23 cellular contexts compared by ENCODE assay signal in genomic region chr16:85164838-85165516, GRCh38. TPM values are rescaled to one million over a fixed set of nuclear protein-coding genes. Genes with fewer than 3 reads are reported as not detected.
DNase-seq lines count a peak whose midpoint lies in the region; ATAC-seq, FAIRE-seq and TF ChIP-seq lines count a peak whose summit lies in the region.
"Had no signal": no experiment of that assay in that cellular context is flagged by ENCODE, and none has a peak within 500 bp of the region (broad histone marks: within the 10 kb centered on the region; RNA-seq: fewer than 3 reads in every experiment).

No MANE protein-coding gene starts in this region.

- no peaks in the 10 kb centered on the region for H3K27me3 ChIP-seq in endothelial cell of umbilical vein (ENCODE audit: control insufficient read depth in 2 of 2, insufficient read depth in 2 of 2, low read length in 2 of 2)
- H3K27me3 ChIP-seq in liver (ENCODE audit: control insufficient read depth in 4 of 4, insufficient read depth in 4 of 4, low read length in 3 of 4): no peaks in the 10 kb centered on the region
- no peaks in the 10 kb centered on the region for H3K27me3 ChIP-seq in smooth muscle cell (ENCODE audit: low read depth)

- peaks cover 0 to 6% (median 0%) of the 10 kb centered on the region in 7 donors for H3K9me3 Mint-ChIP-seq in CD14-positive monocyte
- H3K9me3 Mint-ChIP-seq in activated CD8-positive, alpha-beta T cell treated with anti-CD3 and anti-CD28 coated beads, Interleukin-2, amount 10 ng/mL, durations not matched to agents 7 days and 5 days (ENCODE audit: insufficient read depth): no peaks in the 10 kb centered on the region
- H3K9me3 Mint-ChIP-seq: activated CD4-positive, alpha-beta T cell treated with anti-CD3 and anti-CD28 coated beads, Interleukin-2, amount 10 ng/mL, durations not matched to agents 7 days and 5 days; memory B cell; natural killer cell had no signal

- H3K9ac ChIP-seq in endothelial cell of umbilical vein (replicated peaks; ENCODE audit: extremely low read depth, insufficient read depth, low read length): no peak overlapping the region
- H3K9ac ChIP-seq in liver (ENCODE audit: low read depth in 1 of 2, low read length in 2 of 2): no peak overlapping the region
- H3K9ac ChIP-seq in smooth muscle cell (ENCODE audit: low read depth): no peak overlapping the region
- H3K9ac ChIP-seq: GM23248, KMS-11 had no signal

- peak; percentile 3 for DNase-seq in OCI-M1 (lab: John Stamatoyannopoulos, UW)
- no peak for DNase-seq in endothelial cell of umbilical vein (ENCODE audit: low read depth, low spot score)
- DNase-seq in smooth muscle cell (lab: John Stamatoyannopoulos, UW; ENCODE audit: unreplicated experiment): no peak
- DNase-seq in CD14-positive monocyte (ENCODE audit: low spot score): no peak
- no peak for DNase-seq in activated CD8-positive, alpha-beta T cell treated with anti-CD3 and anti-CD28 coated beads, Interleukin-2, amount 10 ng/mL, durations not matched to agents 7 days and 5 days
- DNase-seq: activated CD4-positive, alpha-beta T cell treated with anti-CD3 and anti-CD28 coated beads, Interleukin-2, amount 10 ng/mL, durations not matched to agents 7 days and 5 days; activated gamma-delta T cell; Caco-2; cerebellar nuclear complex; GM23248; MV-4-11; natural killer cell; NCI-H1930; NCI-H510A treated with DMSO at 0.1 percent for 48 hours had no signal

- TF ChIP-seq RAD21 in liver (IDR thresholded peaks at IDR 0.05): no peak

- dilution Hi-C loops in endothelial cell of umbilical vein (cut with MboI; ENCODE audit: extremely low pct_ligation_motif_present, low sequenced_read_pairs): no loop called here

- H2AFZ ChIP-seq in endothelial cell of umbilical vein (ENCODE audit: low read depth, low read length): peak overlapping the region; percentile 40
- H2AFZ ChIP-seq in smooth muscle cell (ENCODE audit: low read depth): no peak overlapping the region
- H2AFZ ChIP-seq: GM23248 had no signal

- no peak for TF ChIP-seq POLR2A in endothelial cell of umbilical vein (IDR thresholded peaks at IDR 0.05; ENCODE audit: low read depth, low read length)

- WGBS in liver: 84% methylated on average over 12 of the region's 12 CpGs
- WGBS in smooth muscle cell (ENCODE audit: low lambda C conversion rate): 78% methylated on average over 12 of the region's 12 CpGs

- POLR2A ChIA-PET in endothelial cell of umbilical vein (lab: Charles Lee): interaction anchor here (0.5 kb wide), 1 partner anchor 30 kb away, joined by 3 read pairs; no protein-coding TSS in a partner anchor
- POLR2A ChIA-PET in activated CD8-positive, alpha-beta T cell treated with anti-CD3 and anti-CD28 coated beads, Interleukin-2, amount 10 ng/mL, durations not matched to agents 7 days and 5 days (lab: Charles Lee): no interaction called here

- intact Hi-C loops in endothelial cell of umbilical vein (cut with micrococcal nuclease) (no loop called here), CD14-positive monocyte (cut with micrococcal nuclease) (no loop called here)

- no peak for FAIRE-seq in endothelial cell of umbilical vein (lab: Jason Lieb, UNC)
- FAIRE-seq: GM18507 had no signal

- no TSS peak for BruUV-seq in endothelial cell of umbilical vein (replicated peaks; lab: Mats Ljungman, UMichigan)

- TF ChIP-seq CTCF in endothelial cell of umbilical vein (IDR thresholded peaks at IDR 0.05; ENCODE audit: extremely low read depth in 1 of 2, insufficient read depth in 1 of 2, low read depth in 1 of 2, low read length in 2 of 2) (no peak), liver (IDR thresholded peaks at IDR 0.05; ENCODE audit: low read depth, low read length, missing input control) (no peak), smooth muscle cell (IDR thresholded peaks at IDR 0.05; ENCODE audit: borderline replicate concordance, insufficient read depth, poor library complexity, severe bottlenecking) (no peak), CD14-positive monocyte (IDR thresholded peaks at IDR 0.05) (no peak)

- H3K9me3 ChIP-seq in endothelial cell of umbilical vein (replicated peaks; ENCODE audit: control insufficient read depth, insufficient read depth, low read length): no peaks in the 10 kb centered on the region
- no peaks in the 10 kb centered on the region for H3K9me3 ChIP-seq in liver (ENCODE audit: control insufficient read depth in 4 of 4, low read length in 3 of 4)
- H3K9me3 ChIP-seq in smooth muscle cell (replicated peaks; ENCODE audit: low read depth): no peaks in the 10 kb centered on the region
- H3K9me3 ChIP-seq: Caco-2, heart left ventricle, suprapubic skin had no signal

- CTCF ChIA-PET in endothelial cell of umbilical vein (lab: Charles Lee): interaction anchor here (0.8 to 1.7 kb wide), 6 partner anchors 9 to 88 kb away, joined by 3 to 10 read pairs (median 4); no protein-coding TSS in a partner anchor
- CTCF ChIA-PET in activated CD8-positive, alpha-beta T cell treated with anti-CD3 and anti-CD28 coated beads, Interleukin-2, amount 10 ng/mL, durations not matched to agents 7 days and 5 days (lab: Charles Lee): no interaction called here

- peaks cover 31 to 43% (median 41%) of the 10 kb centered on the region in 3 donors for H3K27me3 Mint-ChIP-seq in CD14-positive monocyte (ENCODE audit: low read depth in 3 of 3)
- H3K27me3 Mint-ChIP-seq in activated CD8-positive, alpha-beta T cell treated with anti-CD3 and anti-CD28 coated beads, Interleukin-2, amount 10 ng/mL, durations not matched to agents 7 days and 5 days (ENCODE audit: low read depth): peaks cover 27% of the 10 kb centered on the region

- H3K4me1 Mint-ChIP-seq in CD14-positive monocyte: peaks cover 7% of the 10 kb centered on the region
- no peaks in the 10 kb centered on the region for H3K4me1 Mint-ChIP-seq in activated CD8-positive, alpha-beta T cell treated with anti-CD3 and anti-CD28 coated beads, Interleukin-2, amount 10 ng/mL, durations not matched to agents 7 days and 5 days (ENCODE audit: low read depth)
- H3K4me1 Mint-ChIP-seq: activated CD4-positive, alpha-beta T cell treated with anti-CD3 and anti-CD28 coated beads, Interleukin-2, amount 10 ng/mL, durations not matched to agents 7 days and 5 days; memory B cell; natural killer cell had no signal

- no peaks in the 10 kb centered on the region for H3K36me3 Mint-ChIP-seq in CD14-positive monocyte
- no peaks in the 10 kb centered on the region for H3K36me3 Mint-ChIP-seq in activated CD8-positive, alpha-beta T cell treated with anti-CD3 and anti-CD28 coated beads, Interleukin-2, amount 10 ng/mL, durations not matched to agents 7 days and 5 days (ENCODE audit: low read depth)
- H3K36me3 Mint-ChIP-seq: memory B cell, natural killer cell had no signal

- no peaks in the 10 kb centered on the region for H3K9me1 ChIP-seq in endothelial cell of umbilical vein (replicated peaks; ENCODE audit: control insufficient read depth, extremely low read depth, insufficient read depth, low read length)

- H3K4me3 ChIP-seq in endothelial cell of umbilical vein (replicated peaks in 1 of 3; ENCODE audit: insufficient read depth in 1 of 3, low read depth in 1 of 3, low read length in 3 of 3) (no peak overlapping the region), liver (ENCODE audit: low read depth in 1 of 3, low read length in 3 of 3) (no peak overlapping the region), smooth muscle cell (no peak overlapping the region)
- H3K4me3 ChIP-seq: GM23248, heart left ventricle, suprapubic skin had no signal

- H3K79me2 ChIP-seq in endothelial cell of umbilical vein (ENCODE audit: control insufficient read depth, insufficient read depth, low read length): no peaks in the 10 kb centered on the region
- peaks cover under 1% of the 10 kb centered on the region for H3K79me2 ChIP-seq in smooth muscle cell (ENCODE audit: low read depth)

- H3K36me3 ChIP-seq in endothelial cell of umbilical vein (ENCODE audit: control insufficient read depth in 2 of 2, extremely low read depth in 1 of 2, insufficient read depth in 2 of 2, low read length in 2 of 2) (no peaks in the 10 kb centered on the region), liver (ENCODE audit: control insufficient read depth in 4 of 4, insufficient read depth in 3 of 4, low read depth in 1 of 4, low read length in 3 of 4) (no peaks in the 10 kb centered on the region), smooth muscle cell (ENCODE audit: low read depth) (no peaks in the 10 kb centered on the region)
- H3K36me3 ChIP-seq: heart left ventricle, suprapubic skin had no signal

- peaks cover 32% of the 10 kb centered on the region for H3F3A ChIP-seq in smooth muscle cell (ENCODE audit: low read depth)

- ATAC-seq in activated CD8-positive, alpha-beta T cell treated with anti-CD3 and anti-CD28 coated beads, Interleukin-2, amount 10 ng/mL, durations not matched to agents 7 days and 5 days: no peak
- ATAC-seq in GM18519 (IDR thresholded peaks at IDR 0.05; ENCODE audit: low FRiP score, unreplicated experiment): no peak
- ATAC-seq: heart left ventricle, natural killer cell had no signal

- peak overlapping the region in 1 of 2 donors; percentile 47 for H3K4me3 Mint-ChIP-seq in CD14-positive monocyte
- H3K4me3 Mint-ChIP-seq in activated CD8-positive, alpha-beta T cell treated with anti-CD3 and anti-CD28 coated beads, Interleukin-2, amount 10 ng/mL, durations not matched to agents 7 days and 5 days: no peak overlapping the region
- H3K4me3 Mint-ChIP-seq: activated CD4-positive, alpha-beta T cell treated with anti-CD3 and anti-CD28 coated beads, Interleukin-2, amount 10 ng/mL, durations not matched to agents 7 days and 5 days; memory B cell; natural killer cell had no signal

- no peak overlapping the region for H3K27ac ChIP-seq in endothelial cell of umbilical vein (ENCODE audit: insufficient read depth, low read depth, low read length)
- no peak overlapping the region for H3K27ac ChIP-seq in liver (ENCODE audit: low read depth in 1 of 2, low read length in 2 of 2)
- peak overlapping the region; percentile 54 for H3K27ac ChIP-seq in smooth muscle cell (ENCODE audit: low read depth)
- H3K27ac ChIP-seq: GM23248, KMS-11, suprapubic skin had no signal

- H3K4me2 ChIP-seq in endothelial cell of umbilical vein (ENCODE audit: insufficient read depth, low read length): no peak overlapping the region
- H3K4me2 ChIP-seq in smooth muscle cell: peak overlapping the region; percentile 57
- H3K4me2 ChIP-seq: KMS-11 had no signal

- H3K27ac Mint-ChIP-seq in CD14-positive monocyte: no peak overlapping the region
- H3K27ac Mint-ChIP-seq in activated CD8-positive, alpha-beta T cell treated with anti-CD3 and anti-CD28 coated beads, Interleukin-2, amount 10 ng/mL, durations not matched to agents 7 days and 5 days: no peak overlapping the region
- H3K27ac Mint-ChIP-seq: activated CD4-positive, alpha-beta T cell treated with anti-CD3 and anti-CD28 coated beads, Interleukin-2, amount 10 ng/mL, durations not matched to agents 7 days and 5 days; memory B cell; natural killer cell had no signal

- H4K20me1 ChIP-seq in endothelial cell of umbilical vein (replicated peaks; ENCODE audit: control insufficient read depth, extremely low read depth, insufficient read depth, low read length): no peaks in the 10 kb centered on the region
- no peaks in the 10 kb centered on the region for H4K20me1 ChIP-seq in smooth muscle cell (ENCODE audit: low read depth)

- H3K4me1 ChIP-seq in endothelial cell of umbilical vein (ENCODE audit: control insufficient read depth, extremely low read depth, insufficient read depth, low read length) (peaks cover 13% of the 10 kb centered on the region), liver (ENCODE audit: control insufficient read depth in 4 of 4, insufficient read depth in 4 of 4, low read length in 3 of 4) (peaks cover 20 to 43% (median 33%) of the 10 kb centered on the region in 4 donors), smooth muscle cell (ENCODE audit: low read depth) (peaks cover 8% of the 10 kb centered on the region)

RNA-seq across cellular contexts. Expression of gene CIBAR2, which starts 52.7 kb away (rescaled TPM):
- total RNA-seq in endothelial cell of umbilical vein: not detected in 2 replicates
- 0.07 and 0.30 TPM in 2 replicates for polyA plus RNA-seq in endothelial cell of umbilical vein
- 0.13 TPM in 1 of 2 replicates, not detected in the other for polyA plus RNA-seq in endothelial cell of umbilical vein (2011; cell fraction: cytosol; rRNA removed)
- 2.5 and 3.1 TPM in 2 replicates for polyA plus RNA-seq in endothelial cell of umbilical vein (2011; cell fraction: nucleus; rRNA removed)
- polyA plus RNA-seq in endothelial cell of umbilical vein (2012): 0.15 and 0.23 TPM in 2 replicates
- polyA minus RNA-seq in endothelial cell of umbilical vein: not detected in 2 replicates
- polyA minus RNA-seq in endothelial cell of umbilical vein (2011; cell fraction: cytosol; rRNA and poly(A)+ RNA removed): not detected
- 0.38 TPM in 1 of 2 replicates, not detected in the other for polyA minus RNA-seq in endothelial cell of umbilical vein (2011; cell fraction: nucleus; rRNA and poly(A)+ RNA removed)
- not detected for total RNA-seq in liver
- polyA plus RNA-seq in liver: not detected
- total RNA-seq in smooth muscle cell: not detected in 2 replicates
- not detected in 2 replicates for polyA plus RNA-seq in smooth muscle cell
- polyA plus RNA-seq in CD14-positive monocyte: not detected
- total RNA-seq in activated CD8-positive, alpha-beta T cell treated with anti-CD3 and anti-CD28 coated beads, Interleukin-2, amount 10 ng/mL, durations not matched to agents 7 days and 5 days: not detected
- total RNA-seq: activated CD4-positive, alpha-beta T cell treated with anti-CD3 and anti-CD28 coated beads, Interleukin-2, amount 10 ng/mL, durations not matched to agents 7 days and 5 days; Caco-2; GM23248; heart left ventricle; natural killer cell; pulmonary artery endothelial cell; suprapubic skin had no signal
- polyA plus RNA-seq: esophagus, GM23248, heart left ventricle had no signal
